17 cellular contexts compared by ENCODE assay signal in the genomic region with DNA sequence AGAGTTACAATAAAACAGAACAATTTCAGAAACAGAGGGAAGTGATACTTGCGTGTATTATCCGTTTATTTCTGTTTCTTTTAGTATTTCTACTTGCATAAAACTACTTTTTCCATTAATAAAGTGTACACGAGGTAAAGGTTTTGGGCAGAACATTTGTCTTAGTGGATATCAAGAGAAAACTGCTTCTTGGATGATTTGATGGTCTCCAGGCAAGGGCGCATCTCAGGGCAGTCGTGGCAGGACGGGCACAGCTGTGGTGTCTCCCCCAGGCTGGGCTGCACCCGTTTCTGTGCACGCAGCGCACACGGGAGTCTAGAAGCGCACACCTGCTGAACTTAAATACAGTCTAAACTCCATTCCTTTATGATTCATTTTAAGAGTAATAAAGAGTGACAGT. TPM values are rescaled to one million over a fixed set of nuclear protein-coding genes. Genes with fewer than 3 reads are reported as not detected.
DNase-seq lines count a peak whose midpoint lies in the region; ATAC-seq and TF ChIP-seq lines count a peak whose summit lies in the region.
"Had no signal": no experiment of that assay in that cellular context is flagged by ENCODE, and none has a peak within 500 bp of the region (broad histone marks: within the 10 kb centered on the region; RNA-seq: fewer than 3 reads in every experiment).

No MANE protein-coding gene starts in this region.

- peak overlapping the region; percentile 17 to 95 (median 79) for H3K27ac ChIP-seq in right lobe of liver
- H3K27ac ChIP-seq: cardiac muscle cell, uterus had no signal

- WGBS in right lobe of liver (ENCODE audit: insufficient coverage, low coverage, low lambda C conversion rate, missing lambda C conversion rate) = 61% methylated on average over 7 of the region's 11 CpGs

- peaks cover 10% of the 10 kb centered on the region for H3K36me3 Mint-ChIP-seq in activated CD4-positive, alpha-beta T cell treated with anti-CD3 and anti-CD28 coated beads, Interleukin-2, amount 10 ng/mL, durations not matched to agents 24 days and 14 days (ENCODE audit: low read depth)

- H3K4me3 Mint-ChIP-seq in activated CD4-positive, alpha-beta T cell treated with anti-CD3 and anti-CD28 coated beads, Interleukin-2, amount 10 ng/mL, durations not matched to agents 24 days and 14 days = peak overlapping the region; percentile 64
- H3K4me3 Mint-ChIP-seq in stimulated activated naive CD8-positive, alpha-beta T cell treated with anti-CD3 and anti-CD28 coated beads, Interleukin-15, amount 100 ng/mL, for 72 hours = peak overlapping the region; percentile 44 to 60

- no peaks in the 10 kb centered on the region for H3K27me3 ChIP-seq in right lobe of liver
- H3K27me3 ChIP-seq: uterus had no signal

- TF ChIP-seq POLR2A in right lobe of liver (IDR thresholded peaks at IDR 0.05) = no peak

- no peaks in the 10 kb centered on the region for H3K36me3 ChIP-seq in right lobe of liver
- H3K36me3 ChIP-seq: cardiac muscle cell, uterus had no signal

- no peaks in the 10 kb centered on the region for H3K9me3 ChIP-seq in right lobe of liver

- peaks cover 32% of the 10 kb centered on the region for H3K4me1 Mint-ChIP-seq in activated CD4-positive, alpha-beta T cell treated with anti-CD3 and anti-CD28 coated beads, Interleukin-2, amount 10 ng/mL, durations not matched to agents 24 days and 14 days
- peaks cover 28% of the 10 kb centered on the region for H3K4me1 Mint-ChIP-seq in stimulated activated naive CD8-positive, alpha-beta T cell treated with anti-CD3 and anti-CD28 coated beads, Interleukin-15, amount 100 ng/mL, for 72 hours

- DNase-seq in activated CD4-positive, alpha-beta T cell treated with anti-CD3 and anti-CD28 coated beads, Interleukin-2, amount 10 ng/mL, durations not matched to agents 24 days and 14 days = no peak
- DNase-seq in activated CD4-positive, alpha-beta T cell treated with anti-CD3 and anti-CD28 coated beads, Interleukin-2, amount 50 U/mL, for 48 hours = no peak
- no peak for DNase-seq in astrocyte of the cerebellum (ENCODE audit: low read depth)
- DNase-seq in right lobe of liver = no peak
- no peak for DNase-seq in stimulated activated naive CD8-positive, alpha-beta T cell treated with anti-CD3 and anti-CD28 coated beads, Interleukin-15, amount 100 ng/mL, for 72 hours
- DNase-seq: activated effector memory CD4-positive, alpha-beta T cell treated with Interleukin-2 at 50 U/mL for 16 hours; DND-41; NCI-H1417; NCI-H526 treated with DMSO at 0.1 percent for 48 hours; Right ventricle myocardium superior; uterus had no signal

- in situ Hi-C loops in astrocyte of the cerebellum (cut with HindIII; ENCODE audit: low sequenced_read_pairs) = no loop called here

- peaks cover 0 to 17% (median 7%) of the 10 kb centered on the region in 4 donors for H3K4me1 ChIP-seq in right lobe of liver
- H3K4me1 ChIP-seq: uterus had no signal

- no peak for ATAC-seq in right lobe of liver
- no peak for ATAC-seq in stimulated activated naive CD8-positive, alpha-beta T cell treated with anti-CD3 and anti-CD28 coated beads, Interleukin-15, amount 100 ng/mL, for 72 hours
- ATAC-seq in HG02610 (IDR thresholded peaks at IDR 0.05; ENCODE audit: unreplicated experiment) = no peak
- no peak for ATAC-seq in HG03432 (IDR thresholded peaks at IDR 0.05; ENCODE audit: unreplicated experiment)
- no peak for ATAC-seq in HG03442 (IDR thresholded peaks at IDR 0.05; ENCODE audit: unreplicated experiment)
- ATAC-seq: activated CD4-positive, CD25-positive, alpha-beta regulatory T cell treated with anti-CD3 and anti-CD28 coated beads, Interleukin-2, amount 50 U/mL, for 24 hours; HCT116 had no signal

- intact Hi-C loops in activated CD4-positive, alpha-beta T cell treated with anti-CD3 and anti-CD28 coated beads, Interleukin-2, amount 10 ng/mL, durations not matched to agents 24 days and 14 days (cut with micrococcal nuclease) = loop anchor here (10.0 kb wide), 2 partner anchors 812 to 1412 kb away; no protein-coding TSS in a partner anchor
- intact Hi-C loops in right lobe of liver (cut with DNase I) = no loop called here

- peaks cover 11% of the 10 kb centered on the region for H3K9me3 Mint-ChIP-seq in activated CD4-positive, alpha-beta T cell treated with anti-CD3 and anti-CD28 coated beads, Interleukin-2, amount 10 ng/mL, durations not matched to agents 24 days and 14 days
- peaks cover 6 to 11% of the 10 kb centered on the region in 2 donors for H3K9me3 Mint-ChIP-seq in stimulated activated naive CD8-positive, alpha-beta T cell treated with anti-CD3 and anti-CD28 coated beads, Interleukin-15, amount 100 ng/mL, for 72 hours

- H3K4me3 ChIP-seq in astrocyte of the cerebellum (ENCODE audit: low read depth, low read length) (peak overlapping the region; percentile 34), right lobe of liver (peak overlapping the region; percentile 29 to 59 (median 55))
- H3K4me3 ChIP-seq: uterus had no signal

- TF ChIP-seq CTCF in astrocyte of the cerebellum (IDR thresholded peaks at IDR 0.05; ENCODE audit: low read depth, low read length, missing control alignments) (no peak), right lobe of liver (IDR thresholded peaks at IDR 0.05) (no peak)

- H3K27me3 Mint-ChIP-seq in activated CD4-positive, alpha-beta T cell treated with anti-CD3 and anti-CD28 coated beads, Interleukin-2, amount 10 ng/mL, durations not matched to agents 24 days and 14 days = peaks cover 64% of the 10 kb centered on the region
- H3K27me3 Mint-ChIP-seq in stimulated activated naive CD8-positive, alpha-beta T cell treated with anti-CD3 and anti-CD28 coated beads, Interleukin-15, amount 100 ng/mL, for 72 hours = peaks cover 89% of the 10 kb centered on the region

- no peak overlapping the region for H3K27ac Mint-ChIP-seq in activated CD4-positive, alpha-beta T cell treated with anti-CD3 and anti-CD28 coated beads, Interleukin-2, amount 10 ng/mL, durations not matched to agents 24 days and 14 days
- no peak overlapping the region for H3K27ac Mint-ChIP-seq in stimulated activated naive CD8-positive, alpha-beta T cell treated with anti-CD3 and anti-CD28 coated beads, Interleukin-15, amount 100 ng/mL, for 72 hours

RNA-seq across cellular contexts. Expression of a gene that starts 23.4 kb away (rescaled TPM):
- 2.3 and 2.4 TPM in 2 replicates for total RNA-seq in activated CD4-positive, alpha-beta T cell treated with anti-CD3 and anti-CD28 coated beads, Interleukin-2, amount 10 ng/mL, durations not matched to agents 24 days and 14 days
- under 1 TPM in 5 of 6 experiments, not detected in 1; 0.23 to 0.84 (median 0.66) TPM for total RNA-seq in right lobe of liver
